In the genomic region with DNA sequence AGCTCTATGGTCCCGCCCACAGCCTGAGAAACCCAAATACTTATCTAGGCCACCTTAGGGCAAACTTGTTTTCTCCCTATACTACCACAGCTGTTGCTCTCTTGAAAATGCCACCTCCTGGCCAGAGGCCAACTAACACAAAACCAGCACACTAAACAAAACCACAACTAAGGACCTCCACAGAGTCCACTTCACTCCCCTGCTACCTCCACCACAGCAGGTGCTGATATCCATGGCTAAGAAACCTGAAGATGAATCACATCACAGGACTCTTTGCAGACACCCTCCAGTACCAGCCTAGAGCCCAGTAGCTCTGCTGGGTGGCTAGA, we compare ENCODE assay signal across 1 cellular context.
TF ChIP-seq lines count a peak whose summit lies in the region.

No MANE protein-coding gene starts in this region.

TF ChIP-seq in WTC11, 78 proteins besides CTCF, POLR2A, EP300 and RAD21 (continued from another document):
- TF ChIP-seq, protein P1, sequence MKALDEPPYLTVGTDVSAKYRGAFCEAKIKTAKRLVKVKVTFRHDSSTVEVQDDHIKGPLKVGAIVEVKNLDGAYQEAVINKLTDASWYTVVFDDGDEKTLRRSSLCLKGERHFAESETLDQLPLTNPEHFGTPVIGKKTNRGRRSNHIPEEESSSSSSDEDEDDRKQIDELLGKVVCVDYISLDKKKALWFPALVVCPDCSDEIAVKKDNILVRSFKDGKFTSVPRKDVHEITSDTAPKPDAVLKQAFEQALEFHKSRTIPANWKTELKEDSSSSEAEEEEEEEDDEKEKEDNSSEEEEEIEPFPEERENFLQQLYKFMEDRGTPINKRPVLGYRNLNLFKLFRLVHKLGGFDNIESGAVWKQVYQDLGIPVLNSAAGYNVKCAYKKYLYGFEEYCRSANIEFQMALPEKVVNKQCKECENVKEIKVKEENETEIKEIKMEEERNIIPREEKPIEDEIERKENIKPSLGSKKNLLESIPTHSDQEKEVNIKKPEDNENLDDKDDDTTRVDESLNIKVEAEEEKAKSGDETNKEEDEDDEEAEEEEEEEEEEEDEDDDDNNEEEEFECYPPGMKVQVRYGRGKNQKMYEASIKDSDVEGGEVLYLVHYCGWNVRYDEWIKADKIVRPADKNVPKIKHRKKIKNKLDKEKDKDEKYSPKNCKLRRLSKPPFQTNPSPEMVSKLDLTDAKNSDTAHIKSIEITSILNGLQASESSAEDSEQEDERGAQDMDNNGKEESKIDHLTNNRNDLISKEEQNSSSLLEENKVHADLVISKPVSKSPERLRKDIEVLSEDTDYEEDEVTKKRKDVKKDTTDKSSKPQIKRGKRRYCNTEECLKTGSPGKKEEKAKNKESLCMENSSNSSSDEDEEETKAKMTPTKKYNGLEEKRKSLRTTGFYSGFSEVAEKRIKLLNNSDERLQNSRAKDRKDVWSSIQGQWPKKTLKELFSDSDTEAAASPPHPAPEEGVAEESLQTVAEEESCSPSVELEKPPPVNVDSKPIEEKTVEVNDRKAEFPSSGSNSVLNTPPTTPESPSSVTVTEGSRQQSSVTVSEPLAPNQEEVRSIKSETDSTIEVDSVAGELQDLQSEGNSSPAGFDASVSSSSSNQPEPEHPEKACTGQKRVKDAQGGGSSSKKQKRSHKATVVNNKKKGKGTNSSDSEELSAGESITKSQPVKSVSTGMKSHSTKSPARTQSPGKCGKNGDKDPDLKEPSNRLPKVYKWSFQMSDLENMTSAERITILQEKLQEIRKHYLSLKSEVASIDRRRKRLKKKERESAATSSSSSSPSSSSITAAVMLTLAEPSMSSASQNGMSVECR (CRISPR knock-in tag; IDR thresholded peaks at IDR 0.05; ENCODE audit: borderline replicate concordance) = no peak
- TF ChIP-seq, protein P2, sequence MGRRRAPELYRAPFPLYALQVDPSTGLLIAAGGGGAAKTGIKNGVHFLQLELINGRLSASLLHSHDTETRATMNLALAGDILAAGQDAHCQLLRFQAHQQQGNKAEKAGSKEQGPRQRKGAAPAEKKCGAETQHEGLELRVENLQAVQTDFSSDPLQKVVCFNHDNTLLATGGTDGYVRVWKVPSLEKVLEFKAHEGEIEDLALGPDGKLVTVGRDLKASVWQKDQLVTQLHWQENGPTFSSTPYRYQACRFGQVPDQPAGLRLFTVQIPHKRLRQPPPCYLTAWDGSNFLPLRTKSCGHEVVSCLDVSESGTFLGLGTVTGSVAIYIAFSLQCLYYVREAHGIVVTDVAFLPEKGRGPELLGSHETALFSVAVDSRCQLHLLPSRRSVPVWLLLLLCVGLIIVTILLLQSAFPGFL (CRISPR knock-in tag; IDR thresholded peaks at IDR 0.05; ENCODE audit: borderline replicate concordance) = no peak
- TF ChIP-seq, protein P3, sequence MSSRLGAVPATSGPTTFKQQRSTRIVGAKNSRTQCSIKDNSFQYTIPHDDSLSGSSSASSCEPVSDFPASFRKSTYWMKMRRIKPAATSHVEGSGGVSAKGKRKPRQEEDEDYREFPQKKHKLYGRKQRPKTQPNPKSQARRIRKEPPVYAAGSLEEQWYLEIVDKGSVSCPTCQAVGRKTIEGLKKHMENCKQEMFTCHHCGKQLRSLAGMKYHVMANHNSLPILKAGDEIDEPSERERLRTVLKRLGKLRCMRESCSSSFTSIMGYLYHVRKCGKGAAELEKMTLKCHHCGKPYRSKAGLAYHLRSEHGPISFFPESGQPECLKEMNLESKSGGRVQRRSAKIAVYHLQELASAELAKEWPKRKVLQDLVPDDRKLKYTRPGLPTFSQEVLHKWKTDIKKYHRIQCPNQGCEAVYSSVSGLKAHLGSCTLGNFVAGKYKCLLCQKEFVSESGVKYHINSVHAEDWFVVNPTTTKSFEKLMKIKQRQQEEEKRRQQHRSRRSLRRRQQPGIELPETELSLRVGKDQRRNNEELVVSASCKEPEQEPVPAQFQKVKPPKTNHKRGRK (CRISPR knock-in tag; IDR thresholded peaks at IDR 0.05; ENCODE audit: borderline replicate concordance) = no peak
- no peak for TF ChIP-seq SMAD3 (CRISPR knock-in tag; IDR thresholded peaks at IDR 0.05; ENCODE audit: borderline replicate concordance)
- TF ChIP-seq, protein P4, sequence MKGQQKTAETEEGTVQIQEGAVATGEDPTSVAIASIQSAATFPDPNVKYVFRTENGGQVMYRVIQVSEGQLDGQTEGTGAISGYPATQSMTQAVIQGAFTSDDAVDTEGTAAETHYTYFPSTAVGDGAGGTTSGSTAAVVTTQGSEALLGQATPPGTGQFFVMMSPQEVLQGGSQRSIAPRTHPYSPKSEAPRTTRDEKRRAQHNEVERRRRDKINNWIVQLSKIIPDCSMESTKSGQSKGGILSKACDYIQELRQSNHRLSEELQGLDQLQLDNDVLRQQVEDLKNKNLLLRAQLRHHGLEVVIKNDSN (CRISPR knock-in tag; IDR thresholded peaks at IDR 0.05) = no peak
